ENCODE assay signal across 18 cellular contexts in genomic region chr12:56932867-56933266, GRCh38. TPM values are rescaled to one million over a fixed set of nuclear protein-coding genes. Genes with fewer than 3 reads are reported as not detected.
DNase-seq lines count a peak whose midpoint lies in the region; ATAC-seq and TF ChIP-seq lines count a peak whose summit lies in the region.
"Had no signal": no experiment of that assay in that cellular context is flagged by ENCODE, and none has a peak within 500 bp of the region (broad histone marks: within the 10 kb centered on the region; RNA-seq: fewer than 3 reads in every experiment).

No MANE protein-coding gene starts in this region.

- no peaks in the 10 kb centered on the region for H3K9me3 ChIP-seq in RWPE2 (ENCODE audit: severe bottlenecking)

- no peak for TF ChIP-seq CTCF in RWPE2 (IDR thresholded peaks at IDR 0.05; ENCODE audit: poor library complexity, severe bottlenecking)
- TF ChIP-seq CTCF in osteocyte (IDR thresholded peaks at IDR 0.05): no peak

- H3K4me1 Mint-ChIP-seq in osteocyte (ENCODE audit: unreplicated experiment): peaks cover 3% of the 10 kb centered on the region
- H3K4me1 Mint-ChIP-seq: activated CD4-positive, alpha-beta memory T cell treated with anti-CD3 and anti-CD28 coated beads, Interleukin-2, amount 10 ng/mL, durations not matched to agents 7 days and 5 days; immature natural killer cell had no signal

- peak; percentile 10 for DNase-seq in GF-D8 (lab: John Stamatoyannopoulos, UW)
- DNase-seq in RWPE2 (ENCODE audit: low spot score): no peak
- DNase-seq in cardiac septum (ENCODE audit: low spot score): peak; percentile 67
- DNase-seq in osteocyte (ENCODE audit: extremely low spot score, unreplicated experiment): peak; percentile 57
- DNase-seq in NCI-H446 treated with DMSO at 0.1 percent for 48 hours (lab: John Stamatoyannopoulos, UW): no peak
- DNase-seq: activated CD4-positive, alpha-beta memory T cell treated with anti-CD3 and anti-CD28 coated beads, Interleukin-2, amount 10 ng/mL, durations not matched to agents 7 days and 5 days; activated effector memory CD4-positive, alpha-beta T cell treated with Interleukin-2 at 50 U/mL for 16 hours; immature natural killer cell; NCI-H510A; RPMI8226; T-helper 9 cell had no signal

- H3K27ac ChIP-seq in RWPE2 (ENCODE audit: poor library complexity, severe bottlenecking): no peak overlapping the region
- H3K27ac ChIP-seq: foreskin keratinocyte had no signal

- H3K4me3 ChIP-seq in RWPE2 (ENCODE audit: severe bottlenecking): no peak overlapping the region

- H3K27me3 ChIP-seq in RWPE2 (ENCODE audit: insufficient read depth, poor library complexity, severe bottlenecking): no peaks in the 10 kb centered on the region

- H3K36me3 ChIP-seq in RWPE2 (ENCODE audit: low read depth): no peaks in the 10 kb centered on the region

- ATAC-seq in RWPE2 (ENCODE audit: low read depth): peak; percentile 51; the same call in 2 of the 3 replicates
- no peak for ATAC-seq in HG02798 (IDR thresholded peaks at IDR 0.05; ENCODE audit: poor library complexity, unreplicated experiment)
- ATAC-seq in HG03025 (IDR thresholded peaks at IDR 0.05; ENCODE audit: low FRiP score, unreplicated experiment): no peak
- ATAC-seq in GM19035 (IDR thresholded peaks at IDR 0.05; ENCODE audit: unreplicated experiment): no peak
- ATAC-seq: foreskin keratinocyte had no signal

- H3K4me1 ChIP-seq in RWPE2 (ENCODE audit: insufficient read depth, poor library complexity, severe bottlenecking): peaks cover 14% of the 10 kb centered on the region

- H3K9me3 Mint-ChIP-seq in osteocyte (ENCODE audit: unreplicated experiment): no peaks in the 10 kb centered on the region
- H3K9me3 Mint-ChIP-seq: activated CD4-positive, alpha-beta memory T cell treated with anti-CD3 and anti-CD28 coated beads, Interleukin-2, amount 10 ng/mL, durations not matched to agents 7 days and 5 days had no signal

- intact Hi-C loops in cardiac septum (cut with DNase I): no loop called here

- no peaks in the 10 kb centered on the region for H3K36me3 Mint-ChIP-seq in osteocyte (ENCODE audit: unreplicated experiment)
- H3K36me3 Mint-ChIP-seq: immature natural killer cell had no signal

- H3K4me3 Mint-ChIP-seq in osteocyte (ENCODE audit: unreplicated experiment): no peak overlapping the region
- H3K4me3 Mint-ChIP-seq: activated CD4-positive, alpha-beta memory T cell treated with anti-CD3 and anti-CD28 coated beads, Interleukin-2, amount 10 ng/mL, durations not matched to agents 7 days and 5 days; immature natural killer cell had no signal

- no peak overlapping the region for H3K27ac Mint-ChIP-seq in osteocyte (ENCODE audit: unreplicated experiment)
- H3K27ac Mint-ChIP-seq: activated CD4-positive, alpha-beta memory T cell treated with anti-CD3 and anti-CD28 coated beads, Interleukin-2, amount 10 ng/mL, durations not matched to agents 7 days and 5 days had no signal

- peaks cover 21% of the 10 kb centered on the region for H3K27me3 Mint-ChIP-seq in osteocyte (ENCODE audit: unreplicated experiment)

RNA-seq across cellular contexts. Expression of gene SDR9C7, which starts 1.3 kb away (rescaled TPM):
- 0.27 TPM for total RNA-seq in cardiac septum
- total RNA-seq in osteocyte: not detected in 2 replicates
- total RNA-seq: activated CD4-positive, alpha-beta memory T cell treated with anti-CD3 and anti-CD28 coated beads, Interleukin-2, amount 10 ng/mL, durations not matched to agents 7 days and 5 days; astrocyte; dermis microvascular lymphatic vessel endothelial cell; urinary bladder had no signal

RNA-seq across cellular contexts. Expression of gene RDH16, which starts 24.5 kb away (rescaled TPM):
- total RNA-seq in cardiac septum: 0.22 TPM
- 0.16 and 0.27 TPM in 2 replicates for total RNA-seq in osteocyte

Comparison
In these comparisons a context has a peak if more than half of its experiments do, and no peak if none do; other contexts are left out.
1. DNase-seq: peak in GF-D8 (single experiment), cardiac septum (single experiment) and osteocyte (single experiment); none in RWPE2 (single experiment) and NCI-H446 treated with DMSO at 0.1 percent for 48 hours (single experiment).